19 cellular contexts compared by ENCODE assay signal in the genomic region with DNA sequence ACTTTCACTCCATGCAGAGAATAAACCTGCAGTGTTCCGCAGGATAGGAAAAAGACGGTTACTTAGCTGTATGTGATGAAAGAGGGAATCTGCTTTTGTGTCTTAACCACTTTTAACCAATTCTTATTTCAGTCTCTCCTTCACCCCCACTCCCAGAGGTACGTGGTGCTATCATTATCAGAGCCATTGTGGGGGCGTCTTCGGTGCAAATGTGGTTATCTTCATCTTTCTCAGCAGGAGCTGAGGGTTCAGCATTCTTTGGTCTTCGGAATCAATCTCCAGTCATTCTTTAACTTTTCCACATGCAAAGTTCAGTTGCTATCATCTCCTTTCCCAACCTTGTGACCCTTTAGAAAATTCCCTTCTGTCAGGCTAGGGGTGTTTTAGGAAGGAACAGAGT.
DNase-seq lines count a peak whose midpoint lies in the region; ATAC-seq and TF ChIP-seq lines count a peak whose summit lies in the region.
"Had no signal": no experiment of that assay in that cellular context is flagged by ENCODE, and none has a peak within 500 bp of the region (broad histone marks: within the 10 kb centered on the region; RNA-seq: fewer than 3 reads in every experiment).

No MANE protein-coding gene starts in this region.

- 79% methylated on average over 6 of the region's 6 CpGs for WGBS in heart right ventricle, 2 donors
- WGBS in hepatocyte (ENCODE audit: low lambda C conversion rate, missing lambda C conversion rate) = 52% methylated on average over 6 of the region's 6 CpGs
- 84 to 90% (median 86%) methylated on average over 6 of the region's 6 CpGs for WGBS in spleen, 5 donors

- no peak overlapping the region for H3K9ac ChIP-seq in neural progenitor cell
- H3K9ac ChIP-seq: GM23248 had no signal

- H3K4me3 ChIP-seq in cardiac muscle cell (no peak overlapping the region), heart right ventricle (no peak overlapping the region), hepatocyte (no peak overlapping the region), neural progenitor cell (no peak overlapping the region), spleen (no peak overlapping the region)
- H3K4me3 ChIP-seq: GM23248 had no signal

- no peak for TF ChIP-seq CTCF in cardiac muscle cell (IDR thresholded peaks at IDR 0.05; ENCODE audit: low read depth, low read length)
- TF ChIP-seq CTCF in heart right ventricle (IDR thresholded peaks at IDR 0.05) = no peak
- no peak for TF ChIP-seq CTCF in hepatocyte (IDR thresholded peaks at IDR 0.05; ENCODE audit: poor library complexity)
- no peak for TF ChIP-seq CTCF in neural progenitor cell (IDR thresholded peaks at IDR 0.05)
- no peak for TF ChIP-seq CTCF in spleen (IDR thresholded peaks at IDR 0.05 in 8 of 11, conservative IDR thresholded peaks at IDR 0.05 in 3 of 11)

- intact Hi-C loops in heart right ventricle (cut with DNase I) (no loop called here), spleen (cut with DNase I; ENCODE audit: low total_unique reads) (no loop called here)

- H3K79me2 ChIP-seq in hepatocyte = no peaks in the 10 kb centered on the region
- no peaks in the 10 kb centered on the region for H3K79me2 ChIP-seq in neural progenitor cell (ENCODE audit: low read depth)

- H3K27ac ChIP-seq in cardiac muscle cell = peak overlapping the region; percentile 37
- H3K27ac ChIP-seq in heart right ventricle = no peak overlapping the region
- peak overlapping the region; percentile 78 for H3K27ac ChIP-seq in hepatocyte
- H3K27ac ChIP-seq in neural progenitor cell = no peak overlapping the region
- no peak overlapping the region for H3K27ac ChIP-seq in spleen
- H3K27ac ChIP-seq: 22Rv1, GM23248, HL-60 had no signal

- DNase-seq in cardiac muscle cell (ENCODE audit: low read depth in 1 of 2, low spot score in 1 of 2) (no peak), heart right ventricle (no peak), hepatocyte (ENCODE audit: low spot score) (no peak), neural progenitor cell (ENCODE audit: low spot score) (no peak), spleen (no peak)
- no peak for DNase-seq in activated CD8-positive, alpha-beta memory T cell treated with anti-CD3 and anti-CD28 coated beads for 24 hours
- DNase-seq: CD8-positive, alpha-beta T cell; COR-L47; DND-41; GDM1; GM23248; HCEC 1CT; HFFc6 had no signal

- H3K4me1 ChIP-seq in cardiac muscle cell (ENCODE audit: low read depth) (peaks cover 42% of the 10 kb centered on the region), heart right ventricle (peaks cover 0 to 4% (median 0%) of the 10 kb centered on the region in 9 donors), hepatocyte (ENCODE audit: insufficient read depth) (peaks cover 32% of the 10 kb centered on the region), neural progenitor cell (peaks cover 17% of the 10 kb centered on the region), spleen (no peaks in the 10 kb centered on the region)

- H3K36me3 ChIP-seq in cardiac muscle cell (no peaks in the 10 kb centered on the region), heart right ventricle (no peaks in the 10 kb centered on the region), hepatocyte (replicated peaks; ENCODE audit: insufficient read depth, low read depth) (no peaks in the 10 kb centered on the region), neural progenitor cell (no peaks in the 10 kb centered on the region), spleen (no peaks in the 10 kb centered on the region)

- H3K4me3 Mint-ChIP-seq in neural progenitor cell = no peak overlapping the region
- H3K4me3 Mint-ChIP-seq: CD14-positive monocyte; CD8-positive, alpha-beta T cell; HFFc6; IgD-negative memory B cell had no signal

- no peaks in the 10 kb centered on the region for H3K36me3 Mint-ChIP-seq in neural progenitor cell
- H3K36me3 Mint-ChIP-seq: CD14-positive monocyte; CD8-positive, alpha-beta T cell had no signal

- H2AFZ ChIP-seq in hepatocyte (peak overlapping the region; percentile 1), neural progenitor cell (replicated peaks) (no peak overlapping the region)
- H2AFZ ChIP-seq: GM23248 had no signal

- H3K27me3 ChIP-seq in cardiac muscle cell (no peaks in the 10 kb centered on the region), heart right ventricle (peaks cover 0 to 14% (median 0%) of the 10 kb centered on the region in 7 donors), hepatocyte (no peaks in the 10 kb centered on the region), neural progenitor cell (no peaks in the 10 kb centered on the region), spleen (replicated peaks in 1 of 7) (peaks cover 0 to 6% (median 0%) of the 10 kb centered on the region in 7 donors)

- H3K9me3 Mint-ChIP-seq in neural progenitor cell = peaks cover 4% of the 10 kb centered on the region
- H3K9me3 Mint-ChIP-seq: CD8-positive, alpha-beta T cell; HFFc6; IgD-negative memory B cell had no signal

- TF ChIP-seq POLR2A in spleen (IDR thresholded peaks at IDR 0.05) = no peak

- H3K4me2 ChIP-seq in hepatocyte (peak overlapping the region; percentile 55), neural progenitor cell (peak overlapping the region; percentile 15)

- no peaks in the 10 kb centered on the region for H3F3A ChIP-seq in neural progenitor cell (ENCODE audit: low read depth)

- no peaks in the 10 kb centered on the region for H3K9me2 ChIP-seq in hepatocyte (replicated peaks; ENCODE audit: insufficient read depth)

- ATAC-seq in heart right ventricle = no peak
- ATAC-seq in GM18868 (IDR thresholded peaks at IDR 0.05; ENCODE audit: unreplicated experiment) = no peak
- no peak for ATAC-seq in GM18519 (IDR thresholded peaks at IDR 0.05; ENCODE audit: low FRiP score, unreplicated experiment)
- ATAC-seq: CD8-positive, alpha-beta T cell had no signal

- peaks cover 2% of the 10 kb centered on the region for H3K27me3 Mint-ChIP-seq in neural progenitor cell (ENCODE audit: insufficient read depth, low read depth)

- peaks cover 48% of the 10 kb centered on the region for H3K4me1 Mint-ChIP-seq in neural progenitor cell
- H3K4me1 Mint-ChIP-seq: CD14-positive monocyte, IgD-negative memory B cell had no signal

- H3K9me3 ChIP-seq in cardiac muscle cell (ENCODE audit: low read depth) = no peaks in the 10 kb centered on the region
- no peaks in the 10 kb centered on the region for H3K9me3 ChIP-seq in heart right ventricle
- no peaks in the 10 kb centered on the region for H3K9me3 ChIP-seq in hepatocyte (ENCODE audit: low read depth)
- no peaks in the 10 kb centered on the region for H3K9me3 ChIP-seq in neural progenitor cell (ENCODE audit: low read depth)
- no peaks in the 10 kb centered on the region for H3K9me3 ChIP-seq in spleen

- no peak overlapping the region for H3K27ac Mint-ChIP-seq in neural progenitor cell
- H3K27ac Mint-ChIP-seq: CD14-positive monocyte; CD8-positive, alpha-beta T cell; HFFc6; IgD-negative memory B cell had no signal

- no peaks in the 10 kb centered on the region for H4K20me1 ChIP-seq in hepatocyte (ENCODE audit: insufficient read depth, poor library complexity, severe bottlenecking)
- no peaks in the 10 kb centered on the region for H4K20me1 ChIP-seq in neural progenitor cell (ENCODE audit: low read depth)

Comparison
In these comparisons a context has a peak if more than half of its experiments do, and no peak if none do; other contexts are left out.
1. H3K27ac ChIP-seq: peak in cardiac muscle cell (single experiment) and hepatocyte (single experiment); none in heart right ventricle (0 of 10), neural progenitor cell (single experiment) and spleen (0 of 8).